In genomic region chr12:51533799-51534198, GRCh38 we compare ENCODE assay signal across 14 cellular contexts. TPM values are rescaled to one million over a fixed set of nuclear protein-coding genes. Genes with fewer than 3 reads are reported as not detected.
DNase-seq lines count a peak whose midpoint lies in the region; ATAC-seq and TF ChIP-seq lines count a peak whose summit lies in the region.
"Had no signal": no experiment of that assay in that cellular context is flagged by ENCODE, and none has a peak within 500 bp of the region (broad histone marks: within the 10 kb centered on the region; RNA-seq: fewer than 3 reads in every experiment).

No MANE protein-coding gene starts in this region.

- intact Hi-C loops in HCT116 (cut with micrococcal nuclease), result loop anchor here (2.0 to 10.0 kb wide), 4 partner anchors 57 to 344 kb away; partner anchors contain the start of gene SCN8A
- intact Hi-C loops in CD4-positive, alpha-beta memory T cell (cut with micrococcal nuclease), result loop anchor here (5.0 kb wide), 2 partner anchors 51 to 766 kb away; no protein-coding TSS in a partner anchor

- peak; percentile 36 for TF ChIP-seq CTCF in AG09319 (IDR thresholded peaks at IDR 0.05; ENCODE audit: low read depth, low read length)
- peak in 2 of 3 experiments; percentile 8 to 34; a peak in 1 of 6 replicates for TF ChIP-seq CTCF in HCT116 (IDR thresholded peaks at IDR 0.05 in 2 of 3, conservative IDR thresholded peaks at IDR 0.05 in 1 of 3; ENCODE audit: borderline replicate concordance in 1 of 3, insufficient read depth in 1 of 3, low read depth in 2 of 3, low read length in 2 of 3)
- peak; percentile 20 for TF ChIP-seq CTCF in foreskin fibroblast (IDR thresholded peaks at IDR 0.05; ENCODE audit: low read depth, low read length)

- no peak overlapping the region for H3K4me3 Mint-ChIP-seq in CD4-positive, alpha-beta memory T cell
- H3K4me3 Mint-ChIP-seq: activated CD4-positive, alpha-beta memory T cell treated with anti-CD3 and anti-CD28 coated beads for 36 hours; activated naive CD8-positive, alpha-beta T cell treated with anti-CD3 and anti-CD28 coated beads, Interleukin-2, amount 10 ng/mL, durations not matched to agents 7 days and 5 days; CD8-positive, alpha-beta memory T cell had no signal

- BruUV-seq in HCT116 (replicated peaks; lab: Mats Ljungman, UMichigan), result no TSS peak

- POLR2A ChIA-PET in HCT116 (lab: Charles Lee), result interaction anchor here (0.7 kb wide), 1 partner anchor 154 kb away, joined by 5 read pairs; no protein-coding TSS in a partner anchor
- POLR2A ChIA-PET in CD4-positive, alpha-beta memory T cell (lab: Charles Lee; ENCODE audit: partially characterized antibody), result no interaction called here

- no peak for ATAC-seq in HCT116
- no peak for ATAC-seq in HG03175 (IDR thresholded peaks at IDR 0.05; ENCODE audit: unreplicated experiment)

- H3K9me3 ChIP-seq in HCT116 (ENCODE audit: control insufficient read depth in 1 of 2, insufficient read depth in 1 of 2, low read depth in 1 of 2, low read length in 2 of 2), result no peaks in the 10 kb centered on the region
- H3K9me3 ChIP-seq in CD4-positive, alpha-beta memory T cell (ENCODE audit: control insufficient read depth in 1 of 2, low read length in 2 of 2), result no peaks in the 10 kb centered on the region

- peaks cover 0 to 12% of the 10 kb centered on the region in 2 experiments; a peak in 2 of 4 replicates for H3K4me1 ChIP-seq in HCT116 (ENCODE audit: control insufficient read depth in 1 of 2, insufficient read depth in 2 of 2, low read length in 2 of 2)
- H3K4me1 ChIP-seq in CD4-positive, alpha-beta memory T cell (ENCODE audit: insufficient read depth, low read length), result no peaks in the 10 kb centered on the region
- H3K4me1 ChIP-seq: parathyroid adenoma had no signal

- H2AFZ ChIP-seq in HCT116 (ENCODE audit: low read depth, low read length, poor library complexity, severe bottlenecking), result no peak overlapping the region
- H2AFZ ChIP-seq: parathyroid adenoma had no signal

- peaks cover 8 to 13% of the 10 kb centered on the region in 2 donors for H3K27me3 Mint-ChIP-seq in CD4-positive, alpha-beta memory T cell

- no peak overlapping the region for H3K27ac Mint-ChIP-seq in CD4-positive, alpha-beta memory T cell
- H3K27ac Mint-ChIP-seq: activated CD4-positive, alpha-beta memory T cell treated with anti-CD3 and anti-CD28 coated beads for 36 hours; activated naive CD8-positive, alpha-beta T cell treated with anti-CD3 and anti-CD28 coated beads, Interleukin-2, amount 10 ng/mL, durations not matched to agents 7 days and 5 days had no signal

- in situ Hi-C loops in SK-MEL-5 (cut with HindIII; ENCODE audit: low pct_unique_long_range_greater_than_20kb, low sequenced_read_pairs), result no loop called here

- DNase-seq in AG09319 (ENCODE audit: extremely low read depth, low read depth), result no peak
- DNase-seq in HCT116 (ENCODE audit: low read depth, low spot score), result no peak
- peak; percentile 54 for DNase-seq in SK-MEL-5 (ENCODE audit: low read depth, low spot score)
- peak in 1 of 2 donors; percentile 28 for DNase-seq in foreskin fibroblast
- no peak for DNase-seq in CD4-positive, alpha-beta memory T cell
- DNase-seq in anterior cingulate cortex (lab: John Stamatoyannopoulos, UW), result no peak
- DNase-seq in SK-N-DZ (ENCODE audit: low spot score), result no peak
- DNase-seq: activated CD4-positive, alpha-beta memory T cell treated with anti-CD3 and anti-CD28 coated beads for 36 hours; activated naive CD8-positive, alpha-beta T cell treated with anti-CD3 and anti-CD28 coated beads, Interleukin-2, amount 10 ng/mL, durations not matched to agents 7 days and 5 days; CD8-positive, alpha-beta memory T cell; NCI-H345 had no signal

- H4K20me1 ChIP-seq in HCT116 (ENCODE audit: insufficient read depth), result no peaks in the 10 kb centered on the region

- no peaks in the 10 kb centered on the region for H3K9me3 Mint-ChIP-seq in CD4-positive, alpha-beta memory T cell
- H3K9me3 Mint-ChIP-seq: activated CD4-positive, alpha-beta memory T cell treated with anti-CD3 and anti-CD28 coated beads for 36 hours; activated naive CD8-positive, alpha-beta T cell treated with anti-CD3 and anti-CD28 coated beads, Interleukin-2, amount 10 ng/mL, durations not matched to agents 7 days and 5 days; CD8-positive, alpha-beta memory T cell had no signal

- H3K9ac ChIP-seq in HCT116 (ENCODE audit: low read length), result no peak overlapping the region
- H3K9ac ChIP-seq: parathyroid adenoma had no signal

- H3K27me3 ChIP-seq in HCT116 (ENCODE audit: insufficient read depth, low read length), result peaks cover 5% of the 10 kb centered on the region; the same call in 1 of the 2 replicates
- H3K27me3 ChIP-seq in CD4-positive, alpha-beta memory T cell (ENCODE audit: insufficient read depth, low read length), result no peaks in the 10 kb centered on the region

- no peak for TF ChIP-seq POLR2A in HCT116 (IDR thresholded peaks at IDR 0.05; ENCODE audit: borderline replicate concordance, extremely low read depth, insufficient read depth, insufficient read length)

- RAD21 ChIA-PET in HCT116 (lab: Charles Lee; ENCODE audit: low non-redundant PET in 1 of 2, low total read pairs in 2 of 2, uncharacterized antibody in 2 of 2, unreplicated experiment in 2 of 2), result no interaction called here

- no peaks in the 10 kb centered on the region for H3K36me3 Mint-ChIP-seq in CD4-positive, alpha-beta memory T cell
- H3K36me3 Mint-ChIP-seq: activated CD4-positive, alpha-beta memory T cell treated with anti-CD3 and anti-CD28 coated beads for 36 hours; activated naive CD8-positive, alpha-beta T cell treated with anti-CD3 and anti-CD28 coated beads, Interleukin-2, amount 10 ng/mL, durations not matched to agents 7 days and 5 days; CD8-positive, alpha-beta memory T cell had no signal

- no peaks in the 10 kb centered on the region for H3K79me2 ChIP-seq in HCT116 (ENCODE audit: insufficient read depth, low read length)
- H3K79me2 ChIP-seq: parathyroid adenoma had no signal

- H3K36me3 ChIP-seq in HCT116 (ENCODE audit: control insufficient read depth in 1 of 2, insufficient read depth in 2 of 2, low read length in 2 of 2), result no peaks in the 10 kb centered on the region
- no peaks in the 10 kb centered on the region for H3K36me3 ChIP-seq in CD4-positive, alpha-beta memory T cell (ENCODE audit: insufficient read depth, low read length)

- peak; percentile 61 for TF ChIP-seq RAD21 in HCT116 (IDR thresholded peaks at IDR 0.05; ENCODE audit: low read depth)

- peaks cover 3 to 8% (median 6%) of the 10 kb centered on the region in 4 donors for H3K4me1 Mint-ChIP-seq in CD4-positive, alpha-beta memory T cell

- H3K4me2 ChIP-seq in HCT116 (ENCODE audit: low read length), result no peak overlapping the region

- no peaks in the 10 kb centered on the region for H3K9me2 ChIP-seq in HCT116 (ENCODE audit: insufficient read depth)

- H3K4me3 ChIP-seq in HCT116 (replicated peaks in 1 of 2; ENCODE audit: low read depth in 1 of 2, low read length in 2 of 2) (no peak overlapping the region), foreskin fibroblast (ENCODE audit: low read depth in 1 of 2, low read length in 2 of 2) (no peak overlapping the region)
- H3K4me3 ChIP-seq in CD4-positive, alpha-beta memory T cell (ENCODE audit: low read length in 2 of 2), result no peak overlapping the region

- CTCF ChIA-PET in HCT116 (lab: Charles Lee), result interaction anchor here (0.7 to 3.1 kb wide), 5 partner anchors 14 to 345 kb away, joined by 3 to 30 read pairs (median 7); no protein-coding TSS in a partner anchor
- CTCF ChIA-PET in CD4-positive, alpha-beta memory T cell (lab: Charles Lee; ENCODE audit: partially characterized antibody), result interaction anchor here (0.9 kb wide), 1 partner anchor 10 kb away, joined by 4 read pairs; no protein-coding TSS in a partner anchor

- H3K27ac ChIP-seq in HCT116 (ENCODE audit: low read depth, low read length), result no peak overlapping the region
- H3K27ac ChIP-seq in CD4-positive, alpha-beta memory T cell (ENCODE audit: low read depth, low read length), result no peak overlapping the region
- H3K27ac ChIP-seq: epithelial cell of prostate, parathyroid adenoma had no signal

TF ChIP-seq in HCT116, 20 proteins besides CTCF, POLR2A, EP300 and RAD21 (continues in another document):
- TF ChIP-seq TCF7L2 (IDR thresholded peaks at IDR 0.05; ENCODE audit: borderline replicate concordance, extremely low read depth, insufficient read depth, insufficient read length), result no peak
- no peak for TF ChIP-seq EZH2 (IDR thresholded peaks at IDR 0.05)
- TF ChIP-seq SRF (IDR thresholded peaks at IDR 0.05; ENCODE audit: low read depth), result no peak
- no peak for TF ChIP-seq JUND (IDR thresholded peaks at IDR 0.05)
- no peak for TF ChIP-seq EGR1 (IDR thresholded peaks at IDR 0.05; ENCODE audit: low read depth)
- TF ChIP-seq, protein P1, sequence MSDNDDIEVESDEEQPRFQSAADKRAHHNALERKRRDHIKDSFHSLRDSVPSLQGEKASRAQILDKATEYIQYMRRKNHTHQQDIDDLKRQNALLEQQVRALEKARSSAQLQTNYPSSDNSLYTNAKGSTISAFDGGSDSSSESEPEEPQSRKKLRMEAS (IDR thresholded peaks at IDR 0.05), result no peak
- TF ChIP-seq, protein P2, sequence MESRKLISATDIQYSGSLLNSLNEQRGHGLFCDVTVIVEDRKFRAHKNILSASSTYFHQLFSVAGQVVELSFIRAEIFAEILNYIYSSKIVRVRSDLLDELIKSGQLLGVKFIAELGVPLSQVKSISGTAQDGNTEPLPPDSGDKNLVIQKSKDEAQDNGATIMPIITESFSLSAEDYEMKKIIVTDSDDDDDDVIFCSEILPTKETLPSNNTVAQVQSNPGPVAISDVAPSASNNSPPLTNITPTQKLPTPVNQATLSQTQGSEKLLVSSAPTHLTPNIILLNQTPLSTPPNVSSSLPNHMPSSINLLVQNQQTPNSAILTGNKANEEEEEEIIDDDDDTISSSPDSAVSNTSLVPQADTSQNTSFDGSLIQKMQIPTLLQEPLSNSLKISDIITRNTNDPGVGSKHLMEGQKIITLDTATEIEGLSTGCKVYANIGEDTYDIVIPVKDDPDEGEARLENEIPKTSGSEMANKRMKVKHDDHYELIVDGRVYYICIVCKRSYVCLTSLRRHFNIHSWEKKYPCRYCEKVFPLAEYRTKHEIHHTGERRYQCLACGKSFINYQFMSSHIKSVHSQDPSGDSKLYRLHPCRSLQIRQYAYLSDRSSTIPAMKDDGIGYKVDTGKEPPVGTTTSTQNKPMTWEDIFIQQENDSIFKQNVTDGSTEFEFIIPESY (IDR thresholded peaks at IDR 0.05; ENCODE audit: extremely low read depth, insufficient replicate concordance, low read length), result no peak
- TF ChIP-seq CBX3 (IDR thresholded peaks at IDR 0.05; ENCODE audit: low read depth), result no peak
- TF ChIP-seq ELF1 (IDR thresholded peaks at IDR 0.05; ENCODE audit: borderline replicate concordance, low read depth), result no peak
- TF ChIP-seq SP1 (IDR thresholded peaks at IDR 0.05; ENCODE audit: low read depth), result no peak

RNA-seq across cellular contexts. Expression of gene SCN8A, which starts 57.2 kb away (rescaled TPM):
- total RNA-seq in HCT116 (2021; ENCODE audit: unreplicated experiment), result 7.1 TPM
- polyA plus RNA-seq in HCT116 (2012), result 3.8 and 5.7 TPM in 2 replicates
- 1.0 and 1.1 TPM in 2 replicates for total RNA-seq in SK-MEL-5 (2014; rRNA removed; shearing (Covaris generic))
- 0.46 and 1.9 TPM in 2 replicates for polyA plus RNA-seq in SK-MEL-5 (2015; cell fraction: cytosol; rRNA removed)
- polyA plus RNA-seq in SK-MEL-5 (2015; cell fraction: nucleus; rRNA removed), result 7.3 and 10.1 TPM in 2 replicates
- total RNA-seq in CD4-positive, alpha-beta memory T cell, result under 1 TPM; 0.23 to 0.25 TPM
- under 1 TPM; 0.04 to 1.00 TPM for polyA plus RNA-seq in CD4-positive, alpha-beta memory T cell
- polyA plus RNA-seq in SK-N-DZ (2014; cell fraction: cytosol; rRNA removed), result 4.4 and 12.7 TPM in 2 replicates
- polyA plus RNA-seq in SK-N-DZ (2014; cell fraction: nucleus; rRNA removed), result 11.9 and 18.7 TPM in 2 replicates
